Comparison of ENCODE assay signal across 8 cellular contexts in genomic region chr9:27528278-27528885, GRCh38. TPM values are rescaled to one million over a fixed set of nuclear protein-coding genes. Genes with fewer than 3 reads are reported as not detected.
A peak's percentile ranks its signal among the peaks of the same experiment; 100 is the strongest.
DNase-seq lines count a peak whose midpoint lies in the region; ATAC-seq and TF ChIP-seq lines count a peak whose summit lies in the region.

No MANE protein-coding gene starts in this region.

- no peaks in the 10 kb centered on the region for H3K9me3 Mint-ChIP-seq in activated CD4-positive, alpha-beta T cell treated with anti-CD3 and anti-CD28 coated beads for 36 hours (ENCODE audit: low read depth)

- peak overlapping the region; percentile 72 for H3K27ac Mint-ChIP-seq in activated CD4-positive, alpha-beta T cell treated with anti-CD3 and anti-CD28 coated beads for 36 hours

- peak overlapping the region; percentile 64 for H3K4me3 ChIP-seq in choroid plexus epithelial cell (ENCODE audit: low read depth, low read length)

- H3K4me3 Mint-ChIP-seq in activated CD4-positive, alpha-beta T cell treated with anti-CD3 and anti-CD28 coated beads for 36 hours: peak overlapping the region; percentile 82

- no peak for TF ChIP-seq CTCF in choroid plexus epithelial cell (conservative IDR thresholded peaks at IDR 0.05; ENCODE audit: low read depth, low read length)

- CTCF ChIA-PET in activated CD4-positive, alpha-beta T cell treated with anti-CD3 and anti-CD28 coated beads for 36 hours (lab: Charles Lee): interaction anchor here (4.2 kb wide), 1 partner anchor 196 kb away, joined by 19 read pairs; no protein-coding TSS in a partner anchor

- H3K36me3 Mint-ChIP-seq in activated CD4-positive, alpha-beta T cell treated with anti-CD3 and anti-CD28 coated beads for 36 hours (ENCODE audit: low read depth): no peaks in the 10 kb centered on the region

- peak; percentile 38 for DNase-seq in AG08395 (ENCODE audit: low spot score)
- peak; percentile 71 for DNase-seq in activated CD4-positive, alpha-beta T cell treated with anti-CD3 and anti-CD28 coated beads for 36 hours
- peak; percentile 76 for DNase-seq in choroid plexus epithelial cell (ENCODE audit: low read depth)
- peak; percentile 83 for DNase-seq in kidney tubule cell (ENCODE audit: low spot score)
- DNase-seq in stimulated activated CD4-positive, alpha-beta T cell treated with anti-CD3 and anti-CD28 coated beads, Interleukin-12 subunit alpha, Interleukin-12 subunit beta, amount 100 ng/mL, for 4 hours: peak; percentile 39
- DNase-seq in NCI-H2081 treated with DMSO at 0.1 percent for 48 hours (lab: John Stamatoyannopoulos, UW): no peak

- ATAC-seq in GM19324 (IDR thresholded peaks at IDR 0.05; ENCODE audit: low FRiP score, unreplicated experiment) (peak; percentile 47), HG03442 (IDR thresholded peaks at IDR 0.05; ENCODE audit: unreplicated experiment) (peak; percentile 65)
- peak; percentile 42 for ATAC-seq in activated CD4-positive, alpha-beta T cell treated with anti-CD3 and anti-CD28 coated beads for 36 hours

- H3K4me1 Mint-ChIP-seq in activated CD4-positive, alpha-beta T cell treated with anti-CD3 and anti-CD28 coated beads for 36 hours: peaks cover 14% of the 10 kb centered on the region

- POLR2A ChIA-PET in activated CD4-positive, alpha-beta T cell treated with anti-CD3 and anti-CD28 coated beads for 36 hours (lab: Charles Lee): no interaction called here

- intact Hi-C loops in activated CD4-positive, alpha-beta T cell treated with anti-CD3 and anti-CD28 coated beads for 36 hours (cut with DNase I, micrococcal nuclease): loop anchor here (2.0 to 10.0 kb wide), 5 partner anchors 30 to 494 kb away; partner anchors contain the start of gene C9orf72 (in 1 of the 2)

- H3K27me3 Mint-ChIP-seq in activated CD4-positive, alpha-beta T cell treated with anti-CD3 and anti-CD28 coated beads for 36 hours: peaks cover 15% of the 10 kb centered on the region

RNA-seq across cellular contexts. Expression of gene MOB3B, which starts 1.2 kb away (rescaled TPM):
- total RNA-seq in activated CD4-positive, alpha-beta T cell treated with anti-CD3 and anti-CD28 coated beads for 36 hours: under 1 TPM; 0.80 to 0.88 TPM

RNA-seq across cellular contexts. Expression of gene IFNK, which starts 4.3 kb away (rescaled TPM):
- not detected for total RNA-seq in activated CD4-positive, alpha-beta T cell treated with anti-CD3 and anti-CD28 coated beads for 36 hours

RNA-seq across cellular contexts. Expression of gene C9orf72, which starts 44.9 kb away (rescaled TPM):
- 10 to 100 TPM; 10.2 TPM for total RNA-seq in activated CD4-positive, alpha-beta T cell treated with anti-CD3 and anti-CD28 coated beads for 36 hours
